ENCODE assay signal across 9 cellular contexts in the genomic region with DNA sequence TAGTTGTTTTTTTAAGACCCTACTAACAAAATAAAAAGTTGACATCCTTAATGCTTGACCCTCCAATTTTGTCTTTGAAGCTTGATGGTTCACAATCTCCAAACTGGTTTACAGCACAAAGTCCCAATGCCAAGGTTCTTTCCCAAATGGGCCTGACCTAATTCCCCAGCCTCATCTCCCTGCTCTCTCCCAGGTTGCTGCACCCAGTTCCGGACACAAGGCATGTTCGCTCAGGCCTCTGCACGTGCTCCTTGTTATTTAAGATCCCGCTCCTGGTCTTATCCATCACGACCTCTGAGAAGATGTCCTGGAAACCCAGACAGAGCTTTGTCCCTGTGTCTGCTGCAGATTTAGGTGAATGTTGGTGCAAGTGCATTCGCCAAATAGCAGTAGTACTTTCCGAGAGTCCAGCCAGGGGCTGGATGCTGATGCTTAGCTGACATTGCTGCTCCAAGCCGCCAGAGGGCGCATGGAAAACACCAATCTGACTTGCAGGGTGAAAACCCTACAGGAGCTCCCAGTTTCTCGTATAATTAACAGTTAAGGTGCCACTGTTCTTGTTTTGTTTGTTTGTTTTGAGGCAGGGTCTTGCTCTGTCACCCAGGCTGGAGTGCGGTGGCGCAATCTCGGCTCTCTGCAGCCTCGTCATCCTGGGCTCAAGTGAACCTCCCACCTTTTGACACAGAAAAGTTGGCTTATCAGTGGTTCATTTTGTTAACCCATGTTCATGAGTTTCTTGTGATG. TPM values are rescaled to one million over a fixed set of nuclear protein-coding genes. Genes with fewer than 3 reads are reported as not detected.
A peak's percentile ranks its signal among the peaks of the same experiment; 100 is the strongest.
DNase-seq lines count a peak whose midpoint lies in the region; ATAC-seq, FAIRE-seq and TF ChIP-seq lines count a peak whose summit lies in the region.
"Had no signal": no experiment of that assay in that cellular context is flagged by ENCODE, and none has a peak within 500 bp of the region (broad histone marks: within the 10 kb centered on the region; RNA-seq: fewer than 3 reads in every experiment).

No MANE protein-coding gene starts in this region.

- 30 to 31% (median 30%) methylated on average over 14 of the region's 14 CpGs for WGBS in small intestine, 3 donors

- intact Hi-C loops in ascending aorta (cut with DNase I): loop anchor here (1.0 to 10.0 kb wide), 3 partner anchors 57 to 208 kb away; a partner anchor contains a TSS

- peak; percentile 91 to 95 (median 93) for TF ChIP-seq CTCF in ascending aorta (IDR thresholded peaks at IDR 0.05)

- H3K4me3 ChIP-seq in ascending aorta (no peak overlapping the region), small intestine (ENCODE audit: low read depth in 1 of 2, low read length in 2 of 2) (no peak overlapping the region)

- H3K4me1 ChIP-seq in ascending aorta: no peaks in the 10 kb centered on the region
- no peaks in the 10 kb centered on the region for H3K4me1 ChIP-seq in small intestine (ENCODE audit: control insufficient read depth in 2 of 2, insufficient read depth in 1 of 2, low read depth in 1 of 2, low read length in 1 of 2)

- no peak for FAIRE-seq in small intestine (lab: Jason Lieb, UNC)
- FAIRE-seq: A204.1 had no signal

- H3K27ac ChIP-seq in ascending aorta: no peak overlapping the region
- H3K27ac ChIP-seq in small intestine (ENCODE audit: low read depth in 1 of 2, low read length in 1 of 2): no peak overlapping the region

- no peaks in the 10 kb centered on the region for H3K36me3 ChIP-seq in ascending aorta
- H3K36me3 ChIP-seq in small intestine (ENCODE audit: control insufficient read depth in 2 of 2, insufficient read depth in 2 of 2, low read length in 2 of 2): no peaks in the 10 kb centered on the region

- no peaks in the 10 kb centered on the region for H3K9me3 ChIP-seq in ascending aorta
- no peaks in the 10 kb centered on the region for H3K9me3 ChIP-seq in small intestine (ENCODE audit: control insufficient read depth, low read depth)

- peak; percentile 40 to 84 (median 74) for DNase-seq in NCI-H1417 (lab: John Stamatoyannopoulos, UW)
- DNase-seq in NCI-H1417 treated with DMSO at 0.1 percent for 48 hours (lab: John Stamatoyannopoulos, UW): no peak
- peak; percentile 71 for DNase-seq in NCI-H146 (lab: John Stamatoyannopoulos, UW)
- peak; percentile 59 for DNase-seq in T1000 (lab: John Stamatoyannopoulos, UW)
- peak; percentile 18 to 76 for DNase-seq in ascending aorta (ENCODE audit: low spot score in 2 of 2)
- peak; percentile 77 for DNase-seq in hepatic stellate cell (ENCODE audit: low spot score)
- peak; percentile 85 for DNase-seq in small intestine

- ATAC-seq in GM18858 (IDR thresholded peaks at IDR 0.05; ENCODE audit: unreplicated experiment): no peak

- H3K27me3 ChIP-seq in ascending aorta: no peaks in the 10 kb centered on the region
- H3K27me3 ChIP-seq in small intestine (ENCODE audit: control insufficient read depth in 2 of 2, insufficient read depth in 2 of 2, low read length in 2 of 2): no peaks in the 10 kb centered on the region

RNA-seq across cellular contexts. Expression of a gene that starts 18.5 kb away (rescaled TPM):
- not detected for total RNA-seq in ascending aorta
- polyA plus RNA-seq in small intestine: 1 to 10 TPM in 1 of 3 donors, under 1 TPM in 1, not detected in 1; 0.73 to 1.1 TPM

RNA-seq across cellular contexts. Expression of a gene that starts 32.2 kb away (rescaled TPM):
- not detected for total RNA-seq in ascending aorta
- not detected for polyA plus RNA-seq in small intestine

RNA-seq across cellular contexts. Expression of a gene that starts 57.6 kb away (rescaled TPM):
- total RNA-seq in ascending aorta: 1.8 TPM
- polyA plus RNA-seq in small intestine: 10 to 100 TPM in 2 of 3 donors, 1 to 10 TPM in 1; 6.2 to 27.6 (median 19.7) TPM
